23 cellular contexts compared by ENCODE assay signal in the genomic region with DNA sequence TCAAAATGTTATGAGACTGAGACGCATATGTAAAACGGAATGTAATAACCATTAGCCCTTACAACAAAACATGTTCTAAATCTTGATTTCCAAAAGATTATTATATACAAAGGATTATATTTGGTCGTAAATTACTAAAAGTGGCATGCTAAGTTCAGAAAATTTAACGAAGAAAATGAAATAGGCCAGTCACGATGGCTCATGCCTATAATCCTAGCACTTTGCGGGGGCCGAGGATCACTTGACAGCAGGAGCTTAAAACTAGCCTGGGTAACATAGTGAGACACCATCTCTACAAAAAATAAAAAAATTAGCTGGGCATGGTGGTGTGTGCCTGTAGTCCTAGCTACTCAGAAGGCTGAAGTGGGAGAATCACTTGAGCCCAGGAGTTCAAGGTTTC. TPM values are rescaled to one million over a fixed set of nuclear protein-coding genes. Genes with fewer than 3 reads are reported as not detected.
DNase-seq lines count a peak whose midpoint lies in the region; ATAC-seq and TF ChIP-seq lines count a peak whose summit lies in the region.
"Had no signal": no experiment of that assay in that cellular context is flagged by ENCODE, and none has a peak within 500 bp of the region (broad histone marks: within the 10 kb centered on the region; RNA-seq: fewer than 3 reads in every experiment).

No MANE protein-coding gene starts in this region.

- TF ChIP-seq POLR2A in spleen (IDR thresholded peaks at IDR 0.05) (no peak), erythroblast (IDR thresholded peaks at IDR 0.05; ENCODE audit: low read length) (no peak)

- H3K4me1 ChIP-seq in smooth muscle cell (ENCODE audit: low read depth): no peaks in the 10 kb centered on the region
- no peaks in the 10 kb centered on the region for H3K4me1 ChIP-seq in spleen

- WGBS in smooth muscle cell (ENCODE audit: low lambda C conversion rate): 34% methylated on average over 7 of the region's 7 CpGs
- 95 to 98% (median 97%) methylated on average over 7 of the region's 7 CpGs for WGBS in spleen, 5 donors

- peak overlapping the region; percentile 59 for H3K4me2 ChIP-seq in smooth muscle cell

- no peaks in the 10 kb centered on the region for H4K20me1 ChIP-seq in smooth muscle cell (ENCODE audit: low read depth)

- H3K4me3 ChIP-seq in SK-N-MC (peak overlapping the region; percentile 32; the same call in 1 of the 2 replicates), fibroblast of villous mesenchyme (ENCODE audit: low read depth, low read length) (no peak overlapping the region), smooth muscle cell (no peak overlapping the region), spleen (no peak overlapping the region)

- H3F3A ChIP-seq in smooth muscle cell (ENCODE audit: low read depth): peaks cover 8% of the 10 kb centered on the region

- no peak for ATAC-seq in GM19035 (IDR thresholded peaks at IDR 0.05; ENCODE audit: unreplicated experiment)
- ATAC-seq: Panc1 had no signal

- H3K9me3 ChIP-seq in SK-N-MC (ENCODE audit: low read depth, low read length): no peaks in the 10 kb centered on the region
- no peaks in the 10 kb centered on the region for H3K9me3 ChIP-seq in smooth muscle cell (replicated peaks; ENCODE audit: low read depth)
- H3K9me3 ChIP-seq in spleen: no peaks in the 10 kb centered on the region

- H3K27me3 ChIP-seq in smooth muscle cell (ENCODE audit: low read depth) (no peaks in the 10 kb centered on the region), spleen (replicated peaks in 1 of 7) (no peaks in the 10 kb centered on the region)

- H3K36me3 ChIP-seq in SK-N-MC (ENCODE audit: insufficient read depth, low read length) (no peaks in the 10 kb centered on the region; the same call in 1 of the 2 replicates), smooth muscle cell (ENCODE audit: low read depth) (peaks cover 4% of the 10 kb centered on the region), spleen (peaks cover 0 to 70% (median 24%) of the 10 kb centered on the region in 6 donors)

- H2AFZ ChIP-seq in smooth muscle cell (ENCODE audit: low read depth): no peak overlapping the region

- H3K27ac ChIP-seq in SK-N-MC (peak overlapping the region; percentile 51; the same call in 1 of the 2 replicates), smooth muscle cell (ENCODE audit: low read depth) (peak overlapping the region; percentile 86), spleen (no peak overlapping the region)
- H3K27ac ChIP-seq: 22Rv1, RWPE1 had no signal

- DNase-seq in NCI-H82 (lab: John Stamatoyannopoulos, UW) (peak; percentile 18), NCI-H82 treated with DMSO at 0.1 percent for 48 hours (lab: John Stamatoyannopoulos, UW; ENCODE audit: unreplicated experiment) (no peak), SK-N-MC (ENCODE audit: low read depth, low spot score) (no peak), fibroblast of villous mesenchyme (ENCODE audit: low read depth) (peak; percentile 66), smooth muscle cell (lab: John Stamatoyannopoulos, UW; ENCODE audit: unreplicated experiment) (no peak), spleen (no peak), erythroblast (lab: John Stamatoyannopoulos, UW) (no peak)
- DNase-seq: Calu3, DMS79 treated with DMSO at 0.1 percent for 48 hours, GF-D8, Karpas-422, NCI-H1092 treated with DMSO at 0.1 percent for 48 hours, NCI-H1436, NCI-H187 treated with DMSO at 0.1 percent for 48 hours, NCI-H2107, NCI-H446, NCI-H524 treated with DMSO at 0.1 percent for 48 hours, NCI-H774, SHP77 treated with DMSO at 0.1 percent for 48 hours had no signal

- H3K9ac ChIP-seq in SK-N-MC (ENCODE audit: insufficient read length) (no peak overlapping the region), smooth muscle cell (ENCODE audit: low read depth) (peak overlapping the region; percentile 44)

- H3K79me2 ChIP-seq in smooth muscle cell (ENCODE audit: low read depth): no peaks in the 10 kb centered on the region

- no peak for TF ChIP-seq CTCF in fibroblast of villous mesenchyme (IDR thresholded peaks at IDR 0.05; ENCODE audit: insufficient read depth, low read depth, low read length)
- TF ChIP-seq CTCF in smooth muscle cell (IDR thresholded peaks at IDR 0.05; ENCODE audit: borderline replicate concordance, insufficient read depth, poor library complexity, severe bottlenecking): no peak
- TF ChIP-seq CTCF in spleen (IDR thresholded peaks at IDR 0.05 in 8 of 11, conservative IDR thresholded peaks at IDR 0.05 in 3 of 11): no peak

- intact Hi-C loops in spleen (cut with DNase I; ENCODE audit: low total_unique reads): no loop called here

RNA-seq across cellular contexts. Expression of a gene that starts 29.0 kb away (rescaled TPM):
- total RNA-seq in fibroblast of villous mesenchyme (29.6 and 45.3 TPM in 2 replicates), smooth muscle cell (24.8 and 32.0 TPM in 2 replicates), spleen (10 to 100 TPM; 21.0 to 40.0 (median 25.6) TPM)
- polyA plus RNA-seq in smooth muscle cell (22.2 and 28.3 TPM in 2 replicates), spleen (10 to 100 TPM in 2 of 3 donors, 1 to 10 TPM in 1; 6.8 to 17.9 (median 13.0) TPM)

RNA-seq across cellular contexts. Expression of a gene that starts 29.5 kb away (rescaled TPM):
- total RNA-seq in fibroblast of villous mesenchyme (48.8 and 51.2 TPM in 2 replicates), smooth muscle cell (36.0 and 46.7 TPM in 2 replicates), spleen (10 to 100 TPM; 37.3 to 71.5 (median 52.8) TPM)
- polyA plus RNA-seq in smooth muscle cell (43.7 and 46.0 TPM in 2 replicates), spleen (10 to 100 TPM; 19.2 to 33.3 (median 30.8) TPM)

RNA-seq across cellular contexts. Expression of a gene that starts 33.5 kb away (rescaled TPM):
- 2.9 and 9.5 TPM in 2 replicates for total RNA-seq in fibroblast of villous mesenchyme
- not detected in 2 replicates for total RNA-seq in smooth muscle cell
- polyA plus RNA-seq in smooth muscle cell: not detected in 2 replicates
- 1 to 10 TPM; 1.1 to 2.6 (median 1.3) TPM for total RNA-seq in spleen
- 1 to 10 TPM in 2 of 3 donors, under 1 TPM in 1; 0.50 to 1.2 (median 1.0) TPM for polyA plus RNA-seq in spleen

Comparison
In these comparisons a context has a peak if more than half of its experiments do, and no peak if none do; other contexts are left out.
1. DNase-seq: peak in NCI-H82 (single experiment) and fibroblast of villous mesenchyme (single experiment); none in NCI-H82 treated with DMSO at 0.1 percent for 48 hours (single experiment), SK-N-MC (single experiment), smooth muscle cell (single experiment), spleen (single experiment) and erythroblast (0 of 2).
2. H3K27ac ChIP-seq: peak in SK-N-MC (single experiment) and smooth muscle cell (single experiment); none in spleen (0 of 8).